Comparison of ENCODE assay signal across 30 cellular contexts in genomic region chr14:99686557-99687283, GRCh38. TPM values are rescaled to one million over a fixed set of nuclear protein-coding genes. Genes with fewer than 3 reads are reported as not detected.
A peak's percentile ranks its signal among the peaks of the same experiment; 100 is the strongest.
DNase-seq lines count a peak whose midpoint lies in the region; ATAC-seq, FAIRE-seq and TF ChIP-seq lines count a peak whose summit lies in the region.
"Had no signal": no experiment of that assay in that cellular context is flagged by ENCODE, and none has a peak within 500 bp of the region (broad histone marks: within the 10 kb centered on the region; RNA-seq: fewer than 3 reads in every experiment).

No MANE protein-coding gene starts in this region.

- no peak overlapping the region for H3K9ac ChIP-seq in endothelial cell of umbilical vein (replicated peaks; ENCODE audit: extremely low read depth, insufficient read depth, low read length)

- TF ChIP-seq POLR2A in endothelial cell of umbilical vein (IDR thresholded peaks at IDR 0.05; ENCODE audit: low read depth, low read length) (no peak), sigmoid colon (IDR thresholded peaks at IDR 0.05) (no peak)

- H3K9me1 ChIP-seq in endothelial cell of umbilical vein (replicated peaks; ENCODE audit: control insufficient read depth, extremely low read depth, insufficient read depth, low read length) = no peaks in the 10 kb centered on the region

- H3K4me3 ChIP-seq in endothelial cell of umbilical vein (replicated peaks in 1 of 3; ENCODE audit: insufficient read depth in 1 of 3, low read depth in 1 of 3, low read length in 3 of 3) (no peak overlapping the region), sigmoid colon (no peak overlapping the region)
- H3K4me3 ChIP-seq: breast epithelium, coronary artery, esophagus squamous epithelium, gastrocnemius medialis, hepatocyte, K562, left lung, right lobe of liver, thoracic aorta had no signal

- peaks cover 8% of the 10 kb centered on the region for H3K4me1 ChIP-seq in endothelial cell of umbilical vein (ENCODE audit: control insufficient read depth, extremely low read depth, insufficient read depth, low read length)
- H3K4me1 ChIP-seq in sigmoid colon = peaks cover 0 to 17% (median 14%) of the 10 kb centered on the region in 4 donors

- POLR2A ChIA-PET in endothelial cell of umbilical vein (lab: Charles Lee) = no interaction called here

- no TSS peak for BruUV-seq in endothelial cell of umbilical vein (replicated peaks; lab: Mats Ljungman, UMichigan)

- intact Hi-C loops in endothelial cell of umbilical vein (cut with micrococcal nuclease) (no loop called here), sigmoid colon (cut with DNase I) (no loop called here)

- peak; percentile 5 for DNase-seq in GM13976 (ENCODE audit: low spot score)
- DNase-seq in NAMALWA (ENCODE audit: low spot score) = peak; percentile 62
- DNase-seq in endothelial cell of umbilical vein (ENCODE audit: low read depth, low spot score) = no peak
- peak; percentile 56 for DNase-seq in sigmoid colon
- no peak for DNase-seq in NCI-H1930 (lab: John Stamatoyannopoulos, UW)
- DNase-seq in NOMO-1 treated with DMSO at 0.1 percent for 48 hours (lab: John Stamatoyannopoulos, UW; ENCODE audit: unreplicated experiment) = no peak
- DNase-seq: activated CD4-positive, alpha-beta T cell treated with anti-CD3 and anti-CD28 coated beads, Interleukin-2, amount 10 ng/mL, durations not matched to agents 7 days and 5 days; activated T-cell treated with anti-CD3 and anti-CD28 coated beads for 4 hours; CD4-positive, alpha-beta T cell; esophagus squamous epithelium; gastrocnemius medialis; GOT3; immature natural killer cell; left lung; naive thymus-derived CD8-positive, alpha-beta T cell; NCI-H1694 treated with DMSO at 0.1 percent for 48 hours; NCI-H526; stimulated activated naive CD4-positive, alpha-beta T cell treated with Interleukin-2 at 50 U/mL for 16 hours had no signal

- 63 to 85% methylated on average over 8 of the region's 8 CpGs for WGBS in sigmoid colon, 2 donors

- no peak for TF ChIP-seq EP300 in sigmoid colon (IDR thresholded peaks at IDR 0.05)

- FAIRE-seq in endothelial cell of umbilical vein (lab: Jason Lieb, UNC) = peak; percentile 8
- FAIRE-seq: K562 had no signal

- dilution Hi-C loops in endothelial cell of umbilical vein (cut with MboI; ENCODE audit: extremely low pct_ligation_motif_present, low sequenced_read_pairs) = no loop called here

- in situ Hi-C loops in GM13976 (cut with MboI; ENCODE audit: low sequenced_read_pairs, unreplicated experiment) = no loop called here

- TF ChIP-seq CTCF in GM13976 (IDR thresholded peaks at IDR 0.05; ENCODE audit: borderline replicate concordance, control extremely low read depth, extremely low read depth, insufficient read depth, missing control alignments) (no peak), endothelial cell of umbilical vein (IDR thresholded peaks at IDR 0.05; ENCODE audit: extremely low read depth in 1 of 2, insufficient read depth in 1 of 2, low read depth in 1 of 2, low read length in 2 of 2) (no peak), sigmoid colon (IDR thresholded peaks at IDR 0.05) (no peak)

- CTCF ChIA-PET in endothelial cell of umbilical vein (lab: Charles Lee) = interaction anchor here (0.8 to 0.9 kb wide), 3 partner anchors 10 to 32 kb away, joined by 3 read pairs; no protein-coding TSS in a partner anchor

- no peaks in the 10 kb centered on the region for H3K36me3 ChIP-seq in endothelial cell of umbilical vein (ENCODE audit: control insufficient read depth in 2 of 2, extremely low read depth in 1 of 2, insufficient read depth in 2 of 2, low read length in 2 of 2)
- H3K36me3 ChIP-seq in sigmoid colon = no peaks in the 10 kb centered on the region
- H3K36me3 ChIP-seq: breast epithelium, esophagus squamous epithelium, gastrocnemius medialis, left lung, right lobe of liver, thoracic aorta, WERI-Rb-1 had no signal

- H3K27ac ChIP-seq in endothelial cell of umbilical vein (ENCODE audit: insufficient read depth, low read depth, low read length) = no peak overlapping the region
- H3K27ac ChIP-seq in sigmoid colon = no peak overlapping the region
- H3K27ac ChIP-seq: breast epithelium, coronary artery, esophagus squamous epithelium, gastrocnemius medialis, hepatocyte, left lung, right lobe of liver, RWPE1, thoracic aorta, WERI-Rb-1 had no signal

- ATAC-seq in GM21447 (IDR thresholded peaks at IDR 0.05; ENCODE audit: unreplicated experiment) = no peak
- ATAC-seq: gastrocnemius medialis; K562; left lung; naive thymus-derived CD8-positive, alpha-beta T cell; right lobe of liver; SK-N-SH treated with all-trans-retinoic acid at 6 μM for 48 hours had no signal

- H4K20me1 ChIP-seq in endothelial cell of umbilical vein (replicated peaks; ENCODE audit: control insufficient read depth, extremely low read depth, insufficient read depth, low read length) = no peaks in the 10 kb centered on the region

- H3K79me2 ChIP-seq in endothelial cell of umbilical vein (ENCODE audit: control insufficient read depth, insufficient read depth, low read length) = no peaks in the 10 kb centered on the region
- H3K79me2 ChIP-seq: hepatocyte had no signal

- no peak overlapping the region for H3K4me2 ChIP-seq in endothelial cell of umbilical vein (ENCODE audit: insufficient read depth, low read length)
- H3K4me2 ChIP-seq: hepatocyte had no signal

- no peaks in the 10 kb centered on the region for H3K9me3 ChIP-seq in endothelial cell of umbilical vein (replicated peaks; ENCODE audit: control insufficient read depth, insufficient read depth, low read length)
- H3K9me3 ChIP-seq in sigmoid colon = no peaks in the 10 kb centered on the region
- H3K9me3 ChIP-seq: breast epithelium, esophagus squamous epithelium, gastrocnemius medialis, left lung, right lobe of liver, thoracic aorta had no signal

- H3K27me3 ChIP-seq in endothelial cell of umbilical vein (ENCODE audit: control insufficient read depth in 2 of 2, insufficient read depth in 2 of 2, low read length in 2 of 2) (peaks cover 7 to 22% of the 10 kb centered on the region in 2 experiments), sigmoid colon (peaks cover 0 to 2% (median 0%) of the 10 kb centered on the region in 3 donors)
- H3K27me3 ChIP-seq: breast epithelium, gastrocnemius medialis, right lobe of liver had no signal

- no peak overlapping the region for H2AFZ ChIP-seq in endothelial cell of umbilical vein (ENCODE audit: low read depth, low read length)
- H2AFZ ChIP-seq: hepatocyte had no signal

TF ChIP-seq in endothelial cell of umbilical vein, 7 proteins besides CTCF, POLR2A, EP300 and RAD21:
- TF ChIP-seq MYC (IDR thresholded peaks at IDR 0.05; ENCODE audit: low read depth, low read length) (no peak), MAX (IDR thresholded peaks at IDR 0.05; ENCODE audit: insufficient read depth, insufficient read length) (no peak), EZH2 (IDR thresholded peaks at IDR 0.05; ENCODE audit: borderline replicate concordance, low read depth, low read length, severe bottlenecking) (no peak), GATA2 (IDR thresholded peaks at IDR 0.05; ENCODE audit: insufficient read depth, insufficient read length, low read depth, low read length) (no peak), JUN (IDR thresholded peaks at IDR 0.05; ENCODE audit: borderline replicate concordance, insufficient read depth, insufficient read length, low read depth) (no peak)

RNA-seq across cellular contexts. Expression of gene CYP46A1, which starts 2.6 kb away (rescaled TPM):
- 0.14 and 0.24 TPM in 2 replicates for total RNA-seq in endothelial cell of umbilical vein
- polyA plus RNA-seq in endothelial cell of umbilical vein = 0.03 and 0.05 TPM in 2 replicates
- polyA plus RNA-seq in endothelial cell of umbilical vein (2011; cell fraction: cytosol; rRNA removed) = 0.03 TPM in 2 replicates
- polyA plus RNA-seq in endothelial cell of umbilical vein (2011; cell fraction: nucleus; rRNA removed) = 0.16 and 0.28 TPM in 2 replicates
- 0.05 TPM in 2 replicates for polyA plus RNA-seq in endothelial cell of umbilical vein (2012)
- polyA minus RNA-seq in endothelial cell of umbilical vein = not detected in 2 replicates
- not detected for polyA minus RNA-seq in endothelial cell of umbilical vein (2011; cell fraction: cytosol; rRNA and poly(A)+ RNA removed)
- polyA minus RNA-seq in endothelial cell of umbilical vein (2011; cell fraction: nucleus; rRNA and poly(A)+ RNA removed) = 0.10 TPM in 1 of 2 replicates, not detected in the other
- 1 to 10 TPM in 3 of 4 donors, under 1 TPM in 1; 0.36 to 2.0 (median 1.6) TPM for total RNA-seq in sigmoid colon
- polyA plus RNA-seq in sigmoid colon = under 1 TPM in 2 of 3 donors, not detected in 1; under 0.01 to 0.35 TPM
- total RNA-seq: HT-29, K562 had no signal
- polyA plus RNA-seq: immature natural killer cell, K562 had no signal

RNA-seq across cellular contexts. Expression of gene HHIPL1, which starts 41.8 kb away (rescaled TPM):
- total RNA-seq in endothelial cell of umbilical vein (2.0 and 2.1 TPM in 2 replicates), sigmoid colon (10 to 100 TPM in 1 of 4 donors, 1 to 10 TPM in 3; 3.6 to 10.8 (median 7.0) TPM)
- polyA plus RNA-seq in endothelial cell of umbilical vein (1.3 TPM in 2 replicates), sigmoid colon (under 1 TPM in 1 of 3 donors, not detected in 2; 0.80 TPM)
- polyA plus RNA-seq in endothelial cell of umbilical vein (2011; cell fraction: cytosol; rRNA removed) = 0.63 and 0.96 TPM in 2 replicates
- polyA plus RNA-seq in endothelial cell of umbilical vein (2011; cell fraction: nucleus; rRNA removed) = 0.99 and 1.3 TPM in 2 replicates
- 1.3 and 2.9 TPM in 2 replicates for polyA plus RNA-seq in endothelial cell of umbilical vein (2012)
- polyA minus RNA-seq in endothelial cell of umbilical vein = 0.96 and 1.5 TPM in 2 replicates
- polyA minus RNA-seq in endothelial cell of umbilical vein (2011; cell fraction: cytosol; rRNA and poly(A)+ RNA removed) = not detected
- 1.2 and 2.0 TPM in 2 replicates for polyA minus RNA-seq in endothelial cell of umbilical vein (2011; cell fraction: nucleus; rRNA and poly(A)+ RNA removed)
- total RNA-seq: CD4-positive, alpha-beta T cell; HT-29; K562; T-helper 2 cell treated with Interferon-gamma antibody and Interleukin-4, amounts not matched to agents 100 ng/mL and 5 ng/mL, for 36 hours had no signal
- polyA plus RNA-seq: immature natural killer cell; K562; naive thymus-derived CD8-positive, alpha-beta T cell had no signal

Comparison
In these comparisons a context has a peak if more than half of its experiments do, and no peak if none do; other contexts are left out.
1. DNase-seq: peak in GM13976 (single experiment), NAMALWA (single experiment) and sigmoid colon (single experiment); none in endothelial cell of umbilical vein (single experiment), NCI-H1930 (0 of 2) and NOMO-1 treated with DMSO at 0.1 percent for 48 hours (single experiment).